Comparison of ENCODE assay signal across 11 cellular contexts in the genomic region with DNA sequence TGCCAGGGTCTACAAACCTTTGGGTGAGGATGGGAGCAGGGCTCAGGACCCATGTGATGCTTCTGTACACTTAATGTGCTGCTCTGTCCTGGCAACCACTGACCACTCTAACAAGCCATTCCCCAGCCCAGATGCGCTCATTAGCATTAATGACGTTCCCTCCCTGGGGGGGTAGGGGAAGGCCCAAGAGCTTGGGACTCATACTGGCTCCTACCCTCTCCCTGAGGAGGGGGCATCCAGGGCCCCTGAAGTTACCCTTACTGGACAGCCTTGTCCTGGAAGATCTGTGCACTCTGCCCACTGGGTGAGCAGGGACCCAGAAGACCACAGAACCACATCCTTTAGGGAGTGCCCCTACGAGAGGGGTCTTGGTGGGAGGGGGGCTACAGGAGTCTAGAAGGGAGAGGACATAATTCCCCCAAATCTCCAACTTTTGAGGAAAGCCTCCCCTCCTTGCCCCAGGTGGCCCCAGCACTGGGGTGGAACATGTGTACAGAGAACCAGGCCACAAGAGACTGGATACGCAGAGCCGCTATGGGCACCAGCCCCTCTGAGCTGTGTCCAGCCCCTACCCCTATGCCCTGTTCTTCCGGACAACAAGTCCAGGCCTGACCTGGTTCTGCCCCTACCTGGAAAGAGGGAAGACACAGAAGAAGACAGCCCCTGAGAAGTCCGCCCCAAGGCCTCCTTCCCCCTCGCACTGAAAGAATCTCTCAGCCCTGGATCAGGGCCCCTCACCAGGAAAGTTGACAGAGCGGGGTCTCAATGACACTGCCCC. TPM values are rescaled to one million over a fixed set of nuclear protein-coding genes. Genes with fewer than 3 reads are reported as not detected.
DNase-seq lines count a peak whose midpoint lies in the region; ATAC-seq, FAIRE-seq and TF ChIP-seq lines count a peak whose summit lies in the region.
"Had no signal": no experiment of that assay in that cellular context is flagged by ENCODE, and none has a peak within 500 bp of the region (broad histone marks: within the 10 kb centered on the region; RNA-seq: fewer than 3 reads in every experiment).

No MANE protein-coding gene starts in this region.

- peak overlapping the region; percentile 61 for H3K4me3 Mint-ChIP-seq in activated CD4-positive, alpha-beta memory T cell treated with anti-CD3 and anti-CD28 coated beads for 36 hours

- H3K9me3 ChIP-seq in right cardiac atrium (ENCODE audit: control insufficient read depth, low read length): no peaks in the 10 kb centered on the region

- peaks cover 8% of the 10 kb centered on the region for H3K27me3 Mint-ChIP-seq in activated CD4-positive, alpha-beta memory T cell treated with anti-CD3 and anti-CD28 coated beads for 36 hours

- no peaks in the 10 kb centered on the region for H3K36me3 Mint-ChIP-seq in activated CD4-positive, alpha-beta memory T cell treated with anti-CD3 and anti-CD28 coated beads for 36 hours

- peaks cover 14% of the 10 kb centered on the region for H3K4me1 Mint-ChIP-seq in activated CD4-positive, alpha-beta memory T cell treated with anti-CD3 and anti-CD28 coated beads for 36 hours (ENCODE audit: low read depth)

- intact Hi-C loops in activated CD4-positive, alpha-beta memory T cell treated with anti-CD3 and anti-CD28 coated beads for 36 hours (cut with micrococcal nuclease): no loop called here
- intact Hi-C loops in right cardiac atrium (cut with DNase I): no loop called here

- POLR2A ChIA-PET in activated CD4-positive, alpha-beta memory T cell treated with anti-CD3 and anti-CD28 coated beads for 36 hours (lab: Charles Lee): interaction anchor here (0.6 to 3.0 kb wide), 2 partner anchors 22 to 24 kb away, joined by 3 to 11 read pairs; no protein-coding TSS in a partner anchor

- CTCF ChIA-PET in activated CD4-positive, alpha-beta memory T cell treated with anti-CD3 and anti-CD28 coated beads for 36 hours (lab: Charles Lee): interaction anchor here (0.8 kb wide), 1 partner anchor 8 kb away, joined by 3 read pairs; no protein-coding TSS in a partner anchor

- peak; percentile 43 for DNase-seq in ELR (ENCODE audit: low read depth)
- no peak for DNase-seq in activated CD4-positive, alpha-beta memory T cell treated with anti-CD3 and anti-CD28 coated beads for 36 hours
- DNase-seq in right cardiac atrium: no peak
- DNase-seq in skeletal muscle cell (ENCODE audit: low read depth): no peak
- no peak for DNase-seq in H54 (ENCODE audit: insufficient read length, low spot score)
- DNase-seq in GM12892 (ENCODE audit: insufficient read length): no peak
- no peak for DNase-seq in NK-92 (lab: John Stamatoyannopoulos, UW; ENCODE audit: unreplicated experiment)
- DNase-seq: activated CD8-positive, alpha-beta memory T cell treated with anti-CD3 and anti-CD28 coated beads, Interleukin-2, amount 50 U/mL, for 4 hours had no signal

- H3K4me1 ChIP-seq in right cardiac atrium (ENCODE audit: control insufficient read depth, insufficient read depth, low read length): peaks cover 8% of the 10 kb centered on the region

- H3K27me3 ChIP-seq in right cardiac atrium (ENCODE audit: control insufficient read depth, insufficient read depth): no peaks in the 10 kb centered on the region

- no peaks in the 10 kb centered on the region for H3K9me3 Mint-ChIP-seq in activated CD4-positive, alpha-beta memory T cell treated with anti-CD3 and anti-CD28 coated beads for 36 hours

- 54% methylated on average over 9 of the region's 9 CpGs for WGBS in right cardiac atrium

- TF ChIP-seq POLR2A in H54 (IDR thresholded peaks at IDR 0.05; ENCODE audit: low read depth, low read length) (no peak), GM12892 (IDR thresholded peaks at IDR 0.05; ENCODE audit: low read depth, low read length) (no peak)

- peak overlapping the region; percentile 81 for H3K27ac ChIP-seq in right cardiac atrium (ENCODE audit: low read length)

- peak overlapping the region; percentile 96 for H3K4me3 ChIP-seq in right cardiac atrium (ENCODE audit: low read length)
- H3K4me3 ChIP-seq in skeletal muscle cell (ENCODE audit: low read depth, low read length): peak overlapping the region; percentile 68

- ATAC-seq in right cardiac atrium (no peak), GM19452 (IDR thresholded peaks at IDR 0.05; ENCODE audit: unreplicated experiment) (no peak)

- FAIRE-seq in H54 (lab: Jason Lieb, UNC) (no peak), GM12892 (lab: Jason Lieb, UNC) (no peak)

- H3K27ac Mint-ChIP-seq in activated CD4-positive, alpha-beta memory T cell treated with anti-CD3 and anti-CD28 coated beads for 36 hours: no peak overlapping the region

RNA-seq across cellular contexts. Expression of a gene that starts 1.4 kb away (rescaled TPM):
- total RNA-seq in activated CD4-positive, alpha-beta memory T cell treated with anti-CD3 and anti-CD28 coated beads for 36 hours: 1 to 10 TPM; 1.8 to 2.2 TPM
- 10 to 100 TPM; 27.0 to 50.1 (median 38.2) TPM for total RNA-seq in right cardiac atrium
- 27.1 TPM for polyA plus RNA-seq in right cardiac atrium
- not detected for polyA plus RNA-seq in GM12892 (2012; ENCODE audit: missing spikeins)

RNA-seq across cellular contexts. Expression of a gene that starts 17.2 kb away (rescaled TPM):
- total RNA-seq in activated CD4-positive, alpha-beta memory T cell treated with anti-CD3 and anti-CD28 coated beads for 36 hours: not detected
- under 1 TPM in 2 of 4 donors, not detected in 2; 0.29 to 0.54 TPM for total RNA-seq in right cardiac atrium
- polyA plus RNA-seq in right cardiac atrium: 0.34 TPM
- not detected for polyA plus RNA-seq in GM12892 (2012; ENCODE audit: missing spikeins)
- total RNA-seq: LHCN-M2, posterior vena cava had no signal

RNA-seq across cellular contexts. Expression of a gene that starts 27.2 kb away (rescaled TPM):
- 1,000 to 10,000 TPM; 2,144 to 2,205 TPM for total RNA-seq in activated CD4-positive, alpha-beta memory T cell treated with anti-CD3 and anti-CD28 coated beads for 36 hours
- 100 to 1,000 TPM; 608 to 717 (median 617) TPM for total RNA-seq in right cardiac atrium
- polyA plus RNA-seq in right cardiac atrium: 672 TPM
- 3,366 TPM for polyA plus RNA-seq in GM12892 (2012; ENCODE audit: missing spikeins)

RNA-seq across cellular contexts. Expression of a gene that starts 43.3 kb away (rescaled TPM):
- total RNA-seq in activated CD4-positive, alpha-beta memory T cell treated with anti-CD3 and anti-CD28 coated beads for 36 hours: 10 to 100 TPM; 18.9 to 19.2 TPM
- total RNA-seq in right cardiac atrium: 1 to 10 TPM; 1.3 to 4.7 (median 3.1) TPM
- polyA plus RNA-seq in right cardiac atrium: 2.0 TPM
- polyA plus RNA-seq in GM12892 (2012; ENCODE audit: missing spikeins): 6.1 TPM

Comparison
In these comparisons a context has a peak if more than half of its experiments do, and no peak if none do; other contexts are left out.
1. RNA of a gene that starts 1.4 kb away (total RNA-seq): 27.0 to 50.1 TPM in right cardiac atrium; 1.8 to 2.2 TPM in activated CD4-positive, alpha-beta memory T cell treated with anti-CD3 and anti-CD28 coated beads for 36 hours; every median in the first group is over 4 times any median in the second.